In the genomic region with DNA sequence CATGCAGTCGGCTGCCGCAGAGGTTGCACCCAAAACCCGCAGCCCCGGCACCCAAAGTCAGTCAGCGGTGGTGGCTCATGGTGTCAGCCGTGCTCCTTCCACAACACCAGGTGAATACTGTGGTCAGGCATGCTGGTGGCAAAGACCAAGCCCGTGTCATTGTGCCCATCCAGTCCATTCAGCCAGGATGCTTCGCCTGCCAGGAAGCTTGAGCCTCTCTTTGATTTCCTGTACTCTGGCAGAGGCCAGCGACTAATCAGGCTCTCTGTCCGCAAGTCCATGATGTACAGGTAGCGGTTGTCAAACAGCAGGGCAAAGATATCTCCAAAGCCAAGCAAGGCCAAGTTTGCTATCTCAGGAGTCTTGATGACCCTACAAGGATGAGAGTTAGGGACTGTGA, we compare ENCODE assay signal across 7 cellular contexts.
"Had no signal": no experiment of that assay in that cellular context is flagged by ENCODE, and none has a peak within 500 bp of the region (broad histone marks: within the 10 kb centered on the region; RNA-seq: fewer than 3 reads in every experiment).

No MANE protein-coding gene starts in this region.

- DNase-seq: H9, HCEC 1CT, KBM-7 had no signal

- H3K27me3 Mint-ChIP-seq: IgD-negative memory B cell had no signal

- H3K4me3 ChIP-seq: GM23338 had no signal

- H3K27ac ChIP-seq: HL-60 had no signal

- H3K27ac Mint-ChIP-seq: GM23338, H9, IgD-negative memory B cell had no signal

- ATAC-seq: GM23338, HepG2 had no signal

- H3K4me1 Mint-ChIP-seq: GM23338 had no signal

- H3K4me3 Mint-ChIP-seq: GM23338, H9 had no signal

- H3K9me3 Mint-ChIP-seq: GM23338, H9, IgD-negative memory B cell had no signal
